ENCODE assay signal across 22 cellular contexts in the genomic region with DNA sequence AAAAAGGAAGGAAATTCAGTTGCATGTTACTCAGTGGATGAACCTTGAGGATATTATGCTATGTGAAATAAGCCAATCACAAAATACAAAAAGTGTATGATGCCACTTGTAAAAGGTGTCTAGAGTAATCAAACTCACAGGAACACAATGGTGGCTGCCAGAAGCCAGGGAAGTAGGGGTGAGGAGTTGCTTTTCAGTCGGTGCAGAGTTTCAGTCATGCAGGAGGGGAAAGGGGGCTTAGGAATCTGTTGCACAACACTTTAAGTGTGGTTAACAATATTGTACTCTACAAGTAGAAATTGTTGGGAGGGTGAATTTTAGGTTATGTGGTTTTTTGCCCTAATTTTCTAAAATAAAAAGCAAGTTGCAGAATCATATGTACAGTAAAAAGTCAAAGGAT.
"Had no signal": no experiment of that assay in that cellular context is flagged by ENCODE, and none has a peak within 500 bp of the region (broad histone marks: within the 10 kb centered on the region; RNA-seq: fewer than 3 reads in every experiment).

No MANE protein-coding gene starts in this region.

- H3K4me1 Mint-ChIP-seq: activated CD4-positive, alpha-beta memory T cell treated with anti-CD3 and anti-CD28 coated beads, Interleukin-2, amount 10 ng/mL, durations not matched to agents 7 days and 5 days; activated CD4-positive, alpha-beta T cell treated with anti-CD3 and anti-CD28 coated beads, Interleukin-2, amount 10 ng/mL, durations not matched to agents 24 days and 14 days; activated naive CD4-positive, alpha-beta T cell treated with anti-CD3 and anti-CD28 coated beads, Interleukin-2, amount 50 U/mL, for 24 hours had no signal

- H3K4me1 ChIP-seq: esophagus squamous epithelium, uterus had no signal

- H3K27ac Mint-ChIP-seq: activated CD4-positive, alpha-beta memory T cell treated with anti-CD3 and anti-CD28 coated beads, Interleukin-2, amount 10 ng/mL, durations not matched to agents 7 days and 5 days; activated CD4-positive, alpha-beta T cell treated with anti-CD3 and anti-CD28 coated beads, Interleukin-2, amount 10 ng/mL, durations not matched to agents 24 days and 14 days; activated naive CD4-positive, alpha-beta T cell treated with anti-CD3 and anti-CD28 coated beads, Interleukin-2, amount 50 U/mL, for 24 hours; naive thymus-derived CD4-positive, alpha-beta T cell; T-helper 1 cell treated with Interleukin-12 subunit alpha and Interleukin-12 subunit beta and Interleukin-4 antibody, amounts not matched to agents 30 μg/mL and 1 μg/mL, for 36 hours had no signal

- FAIRE-seq: astrocyte, colon had no signal

- ATAC-seq: activated CD4-positive, CD25-positive, alpha-beta regulatory T cell treated with anti-CD3 and anti-CD28 coated beads, Interleukin-2, amount 50 U/mL, for 24 hours; effector memory CD8-positive, alpha-beta T cell; naive thymus-derived CD4-positive, alpha-beta T cell; stimulated activated naive CD8-positive, alpha-beta T cell treated with anti-CD3 and anti-CD28 coated beads, Interleukin-15, Interleukin-2, amounts not matched to agents 100 U/mL and 50 U/mL, for 24 hours had no signal

- H3K27ac ChIP-seq: dorsolateral prefrontal cortex, gastrocnemius medialis, left ventricle myocardium inferior, uterus had no signal

- H3K4me3 Mint-ChIP-seq: activated CD4-positive, alpha-beta memory T cell treated with anti-CD3 and anti-CD28 coated beads, Interleukin-2, amount 10 ng/mL, durations not matched to agents 7 days and 5 days; activated CD4-positive, alpha-beta T cell treated with anti-CD3 and anti-CD28 coated beads, Interleukin-2, amount 10 ng/mL, durations not matched to agents 24 days and 14 days; activated naive CD4-positive, alpha-beta T cell treated with anti-CD3 and anti-CD28 coated beads, Interleukin-2, amount 50 U/mL, for 24 hours; effector memory CD8-positive, alpha-beta T cell; naive thymus-derived CD4-positive, alpha-beta T cell; neural crest cell; T-helper 1 cell treated with Interleukin-12 subunit alpha and Interleukin-12 subunit beta and Interleukin-4 antibody, amounts not matched to agents 30 μg/mL and 1 μg/mL, for 36 hours had no signal

- DNase-seq: activated CD4-positive, alpha-beta memory T cell treated with anti-CD3 and anti-CD28 coated beads, Interleukin-2, amount 10 ng/mL, durations not matched to agents 7 days and 5 days; activated CD4-positive, alpha-beta T cell treated with anti-CD3 and anti-CD28 coated beads, Interleukin-2, amount 10 ng/mL, durations not matched to agents 24 days and 14 days; activated gamma-delta T cell treated with Interleukin-2 at 50 U/mL for 16 hours; central memory CD4-positive, alpha-beta T cell; dorsolateral prefrontal cortex; effector memory CD8-positive, alpha-beta T cell; esophagus squamous epithelium; gastrocnemius medialis; hippocampal formation; left ventricle myocardium inferior; naive thymus-derived CD4-positive, alpha-beta T cell; retina; stimulated activated CD4-positive, alpha-beta T cell treated with anti-CD3 and anti-CD28 coated beads, Interleukin-4, amount 100 ng/mL, for 4 hours; stimulated activated naive CD8-positive, alpha-beta T cell treated with anti-CD3 and anti-CD28 coated beads, Interleukin-15, Interleukin-2, amounts not matched to agents 100 U/mL and 50 U/mL, for 24 hours; trophoblast cell; uterus had no signal

- H3K36me3 ChIP-seq: esophagus squamous epithelium, gastrocnemius medialis, left ventricle myocardium inferior, uterus had no signal

- H3K27me3 ChIP-seq: dorsolateral prefrontal cortex, gastrocnemius medialis, uterus had no signal

- H3K4me3 ChIP-seq: dorsolateral prefrontal cortex, esophagus squamous epithelium, gastrocnemius medialis, left ventricle myocardium inferior, uterus had no signal
